Comparison of ENCODE assay signal across 26 cellular contexts in genomic region chr4:119739796-119740195, GRCh38.
"Had no signal": no experiment of that assay in that cellular context is flagged by ENCODE, and none has a peak within 500 bp of the region (broad histone marks: within the 10 kb centered on the region; RNA-seq: fewer than 3 reads in every experiment).

No MANE protein-coding gene starts in this region.

- H3K9me3 Mint-ChIP-seq: natural killer cell treated with Interleukin-12 subunit alpha and Interleukin-12 subunit beta and Interleukin-15 and Interleukin-18, amount 100 ng/mL, for 72 hours; stimulated activated memory B cell treated with anti-CD40 and anti-IgM and Interleukin-4, amounts not matched to agents 10 μg/mL and 1 μg/mL and 100 μg/mL, for 72 hours; type B pancreatic cell had no signal

- DNase-seq: dermis blood vessel endothelial cell; effector memory CD4-positive, alpha-beta T cell; esophagus squamous epithelium; foreskin fibroblast; gastrocnemius medialis; heart left ventricle; kidney; left lung; mammary epithelial cell; naive B cell; nucleus accumbens; posterior cingulate gyrus; psoas muscle; right cardiac atrium; spleen; stimulated activated CD4-positive, alpha-beta T cell treated with anti-CD3 and anti-CD28 coated beads, Interleukin-4, amount 100 ng/mL, for 4 hours; stimulated activated naive CD8-positive, alpha-beta T cell treated with anti-CD3 and anti-CD28 coated beads, Interleukin-15, Interleukin-2, amounts not matched to agents 100 U/mL and 50 U/mL, for 24 hours; substantia nigra; testis; tibial artery had no signal

- H3K36me3 Mint-ChIP-seq: naive B cell; natural killer cell treated with Interleukin-12 subunit alpha and Interleukin-12 subunit beta and Interleukin-15 and Interleukin-18, amount 100 ng/mL, for 72 hours; stimulated activated memory B cell treated with anti-CD40 and anti-IgM and Interleukin-4, amounts not matched to agents 10 μg/mL and 1 μg/mL and 100 μg/mL, for 72 hours; type B pancreatic cell had no signal

- H3K27ac Mint-ChIP-seq: naive B cell; natural killer cell treated with Interleukin-12 subunit alpha and Interleukin-12 subunit beta and Interleukin-15 and Interleukin-18, amount 100 ng/mL, for 72 hours; stimulated activated memory B cell treated with anti-CD40 and anti-IgM and Interleukin-4, amounts not matched to agents 10 μg/mL and 1 μg/mL and 100 μg/mL, for 72 hours; type B pancreatic cell had no signal

- H3K4me3 ChIP-seq: coronary artery, esophagus squamous epithelium, gastrocnemius medialis, heart left ventricle, hepatocyte, left lung, psoas muscle, skin epidermis, spleen, testis, tibial artery had no signal

- H3K36me3 ChIP-seq: esophagus squamous epithelium, gastrocnemius medialis, heart left ventricle, left lung, spleen, tibial artery had no signal

- H3K4me3 Mint-ChIP-seq: naive B cell; natural killer cell treated with Interleukin-12 subunit alpha and Interleukin-12 subunit beta and Interleukin-15 and Interleukin-18, amount 100 ng/mL, for 72 hours; stimulated activated memory B cell treated with anti-CD40 and anti-IgM and Interleukin-4, amounts not matched to agents 10 μg/mL and 1 μg/mL and 100 μg/mL, for 72 hours; type B pancreatic cell had no signal

- ATAC-seq: gastrocnemius medialis; heart left ventricle; left lung; natural killer cell treated with Interleukin-12 subunit alpha and Interleukin-12 subunit beta and Interleukin-15 and Interleukin-18, amount 100 ng/mL, for 72 hours; psoas muscle; right cardiac atrium; stimulated activated memory B cell treated with anti-CD40 and anti-IgM and Interleukin-4, amounts not matched to agents 10 μg/mL and 1 μg/mL and 100 μg/mL, for 72 hours; stimulated activated naive CD8-positive, alpha-beta T cell treated with anti-CD3 and anti-CD28 coated beads, Interleukin-15, Interleukin-2, amounts not matched to agents 100 U/mL and 50 U/mL, for 24 hours had no signal

- H3K4me1 ChIP-seq: left lung, spleen, testis had no signal

- H3K27me3 ChIP-seq: esophagus squamous epithelium, gastrocnemius medialis, heart left ventricle, hepatocyte, left lung, spleen, testis, tibial artery had no signal

- H3K27me3 Mint-ChIP-seq: natural killer cell treated with Interleukin-12 subunit alpha and Interleukin-12 subunit beta and Interleukin-15 and Interleukin-18, amount 100 ng/mL, for 72 hours; type B pancreatic cell had no signal

- H3K9me3 ChIP-seq: esophagus squamous epithelium, gastrocnemius medialis, heart left ventricle, left lung, psoas muscle, spleen, testis, tibial artery had no signal

- H3K27ac ChIP-seq: coronary artery, esophagus squamous epithelium, gastrocnemius medialis, left lung, psoas muscle, skin epidermis, spleen, testis had no signal

- H3K4me1 Mint-ChIP-seq: naive B cell; stimulated activated memory B cell treated with anti-CD40 and anti-IgM and Interleukin-4, amounts not matched to agents 10 μg/mL and 1 μg/mL and 100 μg/mL, for 72 hours had no signal
